In the genomic region with DNA sequence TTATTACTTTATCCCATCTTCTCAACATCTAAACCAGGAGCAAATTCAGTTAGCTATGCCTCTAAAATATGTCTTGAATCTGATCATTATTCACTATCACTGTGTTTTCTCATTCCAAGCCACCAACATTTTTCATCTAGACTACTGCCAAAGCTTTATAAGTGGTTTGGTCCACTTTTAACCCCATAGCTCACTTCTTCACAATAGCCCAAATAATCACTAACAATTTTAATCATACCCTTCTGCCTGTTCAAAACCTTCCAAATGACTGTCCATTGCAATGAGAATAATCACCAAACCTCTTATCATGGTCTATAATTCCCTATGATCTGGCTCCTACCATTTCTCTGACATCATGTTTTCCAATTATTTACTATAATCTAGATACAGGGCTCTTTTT, we compare ENCODE assay signal across 9 cellular contexts.
"Had no signal": no experiment of that assay in that cellular context is flagged by ENCODE, and none has a peak within 500 bp of the region (broad histone marks: within the 10 kb centered on the region; RNA-seq: fewer than 3 reads in every experiment).

No MANE protein-coding gene starts in this region.

- H3K4me3 ChIP-seq: GM23248, K562 had no signal

- H3K9me3 Mint-ChIP-seq: H9 had no signal

- H2AFZ ChIP-seq: GM23248 had no signal

- H3K27ac ChIP-seq: GM23248 had no signal

- ATAC-seq: K562 had no signal

- H3K9ac ChIP-seq: GM23248 had no signal

- H3K4me1 Mint-ChIP-seq: H9 had no signal

- FAIRE-seq: H1, H54, HTR-8/SVneo, K562 had no signal

- DNase-seq: GM23248, H9, HCEC 1CT, IMR-90, KG1 had no signal

- H3K4me3 Mint-ChIP-seq: H9 had no signal
